Comparison of ENCODE assay signal across 1 cellular context in the genomic region with DNA sequence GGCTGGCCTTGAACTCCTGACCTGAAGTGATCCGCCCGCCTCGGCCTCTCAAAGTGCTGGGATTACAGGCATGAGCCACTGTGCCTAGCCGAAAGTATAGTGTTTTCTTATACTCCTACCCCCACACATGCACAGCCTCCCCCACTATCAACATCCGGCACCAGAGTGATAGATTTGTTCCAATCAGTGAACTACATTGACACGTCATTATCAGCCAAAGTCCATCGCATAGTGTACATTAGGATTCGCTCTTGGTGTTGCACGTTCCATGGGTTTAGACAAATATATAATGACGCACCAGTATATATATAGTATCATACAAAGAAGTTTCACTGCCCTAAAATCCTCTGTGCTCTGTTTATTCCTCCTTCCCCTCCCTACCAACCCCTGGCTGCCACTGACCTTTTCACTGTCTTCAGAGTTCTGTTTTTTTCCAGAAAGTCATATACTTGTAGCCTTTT.
A peak's percentile ranks its signal among the peaks of the same experiment; 100 is the strongest.
TF ChIP-seq lines count a peak whose summit lies in the region.

No MANE protein-coding gene starts in this region.

TF ChIP-seq in HepG2, 621 proteins besides CTCF, POLR2A, EP300 and RAD21 (continued from another document):
- TF ChIP-seq, protein P1, sequence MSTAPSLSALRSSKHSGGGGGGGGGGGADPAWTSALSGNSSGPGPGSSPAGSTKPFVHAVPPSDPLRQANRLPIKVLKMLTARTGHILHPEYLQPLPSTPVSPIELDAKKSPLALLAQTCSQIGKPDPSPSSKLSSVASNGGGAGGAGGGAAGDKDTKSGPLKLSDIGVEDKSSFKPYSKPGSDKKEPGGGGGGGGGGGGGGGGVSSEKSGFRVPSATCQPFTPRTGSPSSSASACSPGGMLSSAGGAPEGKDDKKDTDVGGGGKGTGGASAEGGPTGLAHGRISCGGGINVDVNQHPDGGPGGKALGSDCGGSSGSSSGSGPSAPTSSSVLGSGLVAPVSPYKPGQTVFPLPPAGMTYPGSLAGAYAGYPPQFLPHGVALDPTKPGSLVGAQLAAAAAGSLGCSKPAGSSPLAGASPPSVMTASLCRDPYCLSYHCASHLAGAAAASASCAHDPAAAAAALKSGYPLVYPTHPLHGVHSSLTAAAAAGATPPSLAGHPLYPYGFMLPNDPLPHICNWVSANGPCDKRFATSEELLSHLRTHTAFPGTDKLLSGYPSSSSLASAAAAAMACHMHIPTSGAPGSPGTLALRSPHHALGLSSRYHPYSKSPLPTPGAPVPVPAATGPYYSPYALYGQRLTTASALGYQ (CRISPR knock-in tag; IDR thresholded peaks at IDR 0.05), result peak; percentile 78; the same call in 1 of the 2 replicates
- TF ChIP-seq HHEX (CRISPR knock-in tag; IDR thresholded peaks at IDR 0.05), result peak; percentile 67
- TF ChIP-seq FOXA1 (IDR thresholded peaks at IDR 0.05), result peak; percentile 82
- TF ChIP-seq FOXA1 (CRISPR knock-in tag; IDR thresholded peaks at IDR 0.05), result peak; percentile 97
